In genomic region chr11:88301478-88302140, GRCh38 we compare ENCODE assay signal across 8 cellular contexts. TPM values are rescaled to one million over a fixed set of nuclear protein-coding genes. Genes with fewer than 3 reads are reported as not detected.
DNase-seq lines count a peak whose midpoint lies in the region; ATAC-seq lines count a peak whose summit lies in the region.

No MANE protein-coding gene starts in this region.

- DNase-seq in AG08395 (ENCODE audit: low spot score) (peak; percentile 38), NCI-H2029 (lab: John Stamatoyannopoulos, UW) (no peak), NCI-H2171 treated with DMSO at 0.1 percent for 48 hours (lab: John Stamatoyannopoulos, UW) (no peak), SHP77 (lab: John Stamatoyannopoulos, UW) (no peak), COLO829 (ENCODE audit: low spot score) (no peak)
- DNase-seq in activated naive CD8-positive, alpha-beta T cell treated with anti-CD3 and anti-CD28 coated beads, Interleukin-2, amount 10 ng/mL, durations not matched to agents 7 days and 5 days, result no peak

- peaks cover 83% of the 10 kb centered on the region for H3K36me3 Mint-ChIP-seq in activated naive CD8-positive, alpha-beta T cell treated with anti-CD3 and anti-CD28 coated beads, Interleukin-2, amount 10 ng/mL, durations not matched to agents 7 days and 5 days

- peaks cover 18% of the 10 kb centered on the region for H3K4me1 Mint-ChIP-seq in activated naive CD8-positive, alpha-beta T cell treated with anti-CD3 and anti-CD28 coated beads, Interleukin-2, amount 10 ng/mL, durations not matched to agents 7 days and 5 days

- peak; percentile 67 for ATAC-seq in GM18868 (IDR thresholded peaks at IDR 0.05; ENCODE audit: unreplicated experiment)
- ATAC-seq in HG02943 (IDR thresholded peaks at IDR 0.05; ENCODE audit: low read depth, unreplicated experiment), result peak; percentile 47
- ATAC-seq in activated naive CD8-positive, alpha-beta T cell treated with anti-CD3 and anti-CD28 coated beads, Interleukin-2, amount 10 ng/mL, durations not matched to agents 7 days and 5 days (ENCODE audit: low read depth), result no peak

- peaks cover 2% of the 10 kb centered on the region for H3K9me3 Mint-ChIP-seq in activated naive CD8-positive, alpha-beta T cell treated with anti-CD3 and anti-CD28 coated beads, Interleukin-2, amount 10 ng/mL, durations not matched to agents 7 days and 5 days

- no peak overlapping the region for H3K4me3 Mint-ChIP-seq in activated naive CD8-positive, alpha-beta T cell treated with anti-CD3 and anti-CD28 coated beads, Interleukin-2, amount 10 ng/mL, durations not matched to agents 7 days and 5 days

- POLR2A ChIA-PET in activated naive CD8-positive, alpha-beta T cell treated with anti-CD3 and anti-CD28 coated beads, Interleukin-2, amount 10 ng/mL, durations not matched to agents 7 days and 5 days (lab: Charles Lee), result no interaction called here

- H3K27me3 Mint-ChIP-seq in activated naive CD8-positive, alpha-beta T cell treated with anti-CD3 and anti-CD28 coated beads, Interleukin-2, amount 10 ng/mL, durations not matched to agents 7 days and 5 days, result no peaks in the 10 kb centered on the region

- H3K27ac Mint-ChIP-seq in activated naive CD8-positive, alpha-beta T cell treated with anti-CD3 and anti-CD28 coated beads, Interleukin-2, amount 10 ng/mL, durations not matched to agents 7 days and 5 days, result peak overlapping the region; percentile 64

RNA-seq across cellular contexts. Expression of gene CTSC, which starts 35.9 kb away (rescaled TPM):
- 100 to 1,000 TPM; 131 to 134 TPM for total RNA-seq in activated naive CD8-positive, alpha-beta T cell treated with anti-CD3 and anti-CD28 coated beads, Interleukin-2, amount 10 ng/mL, durations not matched to agents 7 days and 5 days
